13 cellular contexts compared by ENCODE assay signal in the genomic region with DNA sequence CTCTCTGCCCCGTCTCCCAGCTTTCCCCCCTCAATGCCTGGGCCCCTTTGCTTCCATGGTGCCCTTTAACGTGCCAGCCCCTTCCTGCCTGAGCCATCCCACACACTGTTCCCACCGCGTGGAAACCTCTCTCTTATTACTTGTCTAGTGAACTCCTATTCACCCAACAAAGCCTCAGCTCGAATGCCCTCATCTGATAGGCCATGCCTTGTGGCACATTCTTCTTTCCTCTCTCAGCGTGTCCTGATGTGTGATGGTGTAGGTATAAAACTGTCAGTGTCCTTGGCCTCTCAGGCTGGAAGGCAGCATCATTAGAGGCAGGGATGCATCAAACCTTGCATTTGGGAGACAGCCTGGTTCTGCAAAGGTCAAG.
DNase-seq lines count a peak whose midpoint lies in the region; FAIRE-seq and TF ChIP-seq lines count a peak whose summit lies in the region.
"Had no signal": no experiment of that assay in that cellular context is flagged by ENCODE, and none has a peak within 500 bp of the region (broad histone marks: within the 10 kb centered on the region; RNA-seq: fewer than 3 reads in every experiment).

No MANE protein-coding gene starts in this region.

- peak; percentile 7 for DNase-seq in D721Med (ENCODE audit: insufficient read length, low spot score)
- DNase-seq in posterior vena cava (ENCODE audit: low spot score), result peak; percentile 42
- no peak for DNase-seq in stimulated activated CD4-positive, alpha-beta T cell treated with anti-CD3 and anti-CD28 coated beads, Interleukin-2, amount 100 ng/mL, for 24 hours
- no peak for DNase-seq in midbrain (lab: John Stamatoyannopoulos, UW)
- DNase-seq in esophagus squamous epithelium (lab: John Stamatoyannopoulos, UW), result no peak
- DNase-seq: CD4-positive, CD25-positive, alpha-beta regulatory T cell; DMS 273 treated with DMSO at 0.1 percent for 48 hours; HCEC 1CT had no signal

- peaks cover 81% of the 10 kb centered on the region for H3K4me1 ChIP-seq in BLaER1
- peaks cover 0 to 10% (median 0%) of the 10 kb centered on the region in 3 donors for H3K4me1 ChIP-seq in esophagus squamous epithelium
- H3K4me1 ChIP-seq: A549 had no signal

- H3K36me3 ChIP-seq in BLaER1 (no peaks in the 10 kb centered on the region), esophagus squamous epithelium (no peaks in the 10 kb centered on the region)

- H3K4me2 ChIP-seq in BLaER1, result peak overlapping the region; percentile 88
- H3K4me2 ChIP-seq: A549 had no signal

- peak overlapping the region; percentile 76 for H3K27ac ChIP-seq in BLaER1
- H3K27ac ChIP-seq in cingulate gyrus (ENCODE audit: low read depth, low read length), result peak overlapping the region; percentile 33
- no peak overlapping the region for H3K27ac ChIP-seq in esophagus squamous epithelium
- H3K27ac ChIP-seq: A549, HL-60 had no signal

- no peak for TF ChIP-seq POLR2A in esophagus squamous epithelium (IDR thresholded peaks at IDR 0.05)

- H3K9ac ChIP-seq in BLaER1, result peak overlapping the region; percentile 44; the same call in 1 of the 2 replicates

- H3K27me3 ChIP-seq in BLaER1, result no peaks in the 10 kb centered on the region; the same call in 1 of the 2 replicates
- peaks cover 0 to 60% (median 0%) of the 10 kb centered on the region in 4 donors for H3K27me3 ChIP-seq in esophagus squamous epithelium

- H3K4me3 ChIP-seq in BLaER1 (no peak overlapping the region), esophagus squamous epithelium (no peak overlapping the region)
- H3K4me3 ChIP-seq: A549 had no signal

- intact Hi-C loops in posterior vena cava (cut with DNase I) (no loop called here), esophagus squamous epithelium (cut with DNase I) (no loop called here)

- TF ChIP-seq CTCF in D721Med (IDR thresholded peaks at IDR 0.05; ENCODE audit: insufficient read depth, missing control alignments), result no peak
- TF ChIP-seq CTCF in esophagus squamous epithelium (IDR thresholded peaks at IDR 0.05), result no peak

- H4K20me1 ChIP-seq in BLaER1, result no peaks in the 10 kb centered on the region

- 85 to 86% methylated on average over 5 to 6 of the region's 6 CpGs for WGBS in esophagus squamous epithelium, 2 donors

- no peaks in the 10 kb centered on the region for H3K9me3 ChIP-seq in BLaER1
- peaks cover 0 to under 1% (median 0%) of the 10 kb centered on the region in 3 donors for H3K9me3 ChIP-seq in esophagus squamous epithelium
- H3K9me3 ChIP-seq: A549 had no signal

- no peak for FAIRE-seq in D721Med (lab: Jason Lieb, UNC)
- FAIRE-seq: A549, H1 had no signal

Comparison
In these comparisons a context has a peak if more than half of its experiments do, and no peak if none do; other contexts are left out.
1. H3K27ac ChIP-seq: peak in BLaER1 (single experiment) and cingulate gyrus (single experiment); none in esophagus squamous epithelium (0 of 4).
2. DNase-seq: peak in D721Med (single experiment) and posterior vena cava (single experiment); none in stimulated activated CD4-positive, alpha-beta T cell treated with anti-CD3 and anti-CD28 coated beads, Interleukin-2, amount 100 ng/mL, for 24 hours (0 of 2), midbrain (single experiment) and esophagus squamous epithelium (single experiment).